In genomic region chr7:128954830-128955797, GRCh38 we compare ENCODE assay signal across 8 cellular contexts. TPM values are rescaled to one million over a fixed set of nuclear protein-coding genes. Genes with fewer than 3 reads are reported as not detected.
A peak's percentile ranks its signal among the peaks of the same experiment; 100 is the strongest.
DNase-seq lines count a peak whose midpoint lies in the region; ATAC-seq and TF ChIP-seq lines count a peak whose summit lies in the region.

No MANE protein-coding gene starts in this region.

- H3K27ac Mint-ChIP-seq in WTC11: peak overlapping the region; percentile 83
- H3K27ac Mint-ChIP-seq in chondrocyte (ENCODE audit: unreplicated experiment): no peak overlapping the region

- no peak overlapping the region for H3K4me3 ChIP-seq in osteoblast (ENCODE audit: insufficient read depth, low read length)

- H3K4me3 Mint-ChIP-seq in WTC11: peak overlapping the region; percentile 22; the same call in 1 of the 2 replicates
- H3K4me3 Mint-ChIP-seq in chondrocyte (ENCODE audit: unreplicated experiment): no peak overlapping the region

- H3K27me3 Mint-ChIP-seq in WTC11 (ENCODE audit: low read depth) (no peaks in the 10 kb centered on the region), chondrocyte (ENCODE audit: low read depth) (no peaks in the 10 kb centered on the region)

- TF ChIP-seq CTCF in WTC11 (IDR thresholded peaks at IDR 0.05) (no peak), osteoblast (IDR thresholded peaks at IDR 0.05; ENCODE audit: extremely low read depth, low read depth, low read length) (no peak), chondrocyte (IDR thresholded peaks at IDR 0.05) (no peak)

- ATAC-seq in HG02798 (IDR thresholded peaks at IDR 0.05; ENCODE audit: poor library complexity, unreplicated experiment): peak; percentile 51
- peak; percentile 66 for ATAC-seq in WTC11

- peaks cover 65% of the 10 kb centered on the region for H3K36me3 Mint-ChIP-seq in WTC11
- peaks cover 30% of the 10 kb centered on the region for H3K36me3 Mint-ChIP-seq in chondrocyte (ENCODE audit: low read depth)

- H3K27me3 ChIP-seq in osteoblast (ENCODE audit: insufficient read depth, low read length): no peaks in the 10 kb centered on the region

- no peaks in the 10 kb centered on the region for H3K9me3 ChIP-seq in osteoblast (ENCODE audit: low read depth, low read length)

- H3K4me2 ChIP-seq in osteoblast (ENCODE audit: insufficient read depth, low read length): no peak overlapping the region

- no peak overlapping the region for H3K27ac ChIP-seq in osteoblast (ENCODE audit: low read depth, low read length)

- H3K4me1 ChIP-seq in osteoblast (ENCODE audit: insufficient read depth, low read length): peaks cover 8% of the 10 kb centered on the region

- POLR2A ChIA-PET in WTC11 (lab: Charles Lee): no interaction called here

- no peak overlapping the region for H2AFZ ChIP-seq in osteoblast (ENCODE audit: low read length)

- H3K4me1 Mint-ChIP-seq in WTC11 (peaks cover 34% of the 10 kb centered on the region), chondrocyte (ENCODE audit: low read depth) (no peaks in the 10 kb centered on the region)

- DNase-seq in NCI-H2081 (lab: John Stamatoyannopoulos, UW) (peak; percentile 21 to 56), NCI-H2081 treated with DMSO at 0.1 percent for 48 hours (lab: John Stamatoyannopoulos, UW) (no peak), WTC11 (ENCODE audit: low spot score) (no peak), osteoblast (ENCODE audit: insufficient read length, low spot score, missing footprints) (peak; percentile 95), chondrocyte (ENCODE audit: low spot score) (no peak), HPDE6-E6E7 (ENCODE audit: extremely low spot score) (no peak), NCI-H1048 (lab: John Stamatoyannopoulos, UW) (no peak)

- no peaks in the 10 kb centered on the region for H3K79me2 ChIP-seq in osteoblast (ENCODE audit: insufficient read depth, low read length)

- H4K20me1 ChIP-seq in osteoblast (ENCODE audit: insufficient read depth, low read length): no peaks in the 10 kb centered on the region

- H3K9me3 Mint-ChIP-seq in WTC11 (no peaks in the 10 kb centered on the region), chondrocyte (ENCODE audit: low read depth) (no peaks in the 10 kb centered on the region)

- CTCF ChIA-PET in WTC11 (lab: Charles Lee): interaction anchor here (0.6 to 3.4 kb wide), 12 partner anchors 8 to 1810 kb away, joined by 3 to 22 read pairs (median 3); partner anchors contain the start of genes ATP6V1F and KCP

- H3K36me3 ChIP-seq in osteoblast (ENCODE audit: insufficient read depth, low read length): peaks cover 48% of the 10 kb centered on the region

TF ChIP-seq in WTC11, 78 proteins besides CTCF, POLR2A, EP300 and RAD21:
- TF ChIP-seq JAZF1 (CRISPR knock-in tag; IDR thresholded peaks at IDR 0.05) (no peak), JUN (CRISPR knock-in tag; IDR thresholded peaks at IDR 0.05) (no peak), OVOL2 (CRISPR knock-in tag; IDR thresholded peaks at IDR 0.05; ENCODE audit: borderline replicate concordance) (no peak), SOX15 (CRISPR knock-in tag; IDR thresholded peaks at IDR 0.05) (no peak), MXD4 (CRISPR knock-in tag; IDR thresholded peaks at IDR 0.05; ENCODE audit: borderline replicate concordance) (no peak), NR3C1 (CRISPR knock-in tag; conservative IDR thresholded peaks at IDR 0.05; ENCODE audit: low read depth) (no peak), SP1 (CRISPR knock-in tag; conservative IDR thresholded peaks at IDR 0.05) (no peak), SMAD3 (CRISPR knock-in tag; IDR thresholded peaks at IDR 0.05; ENCODE audit: borderline replicate concordance) (no peak), ZMAT4 (CRISPR knock-in tag; IDR thresholded peaks at IDR 0.05) (no peak), ZNF425 (CRISPR knock-in tag; conservative IDR thresholded peaks at IDR 0.05) (no peak), ZNF396 (CRISPR knock-in tag; IDR thresholded peaks at IDR 0.05; ENCODE audit: borderline replicate concordance) (no peak)

RNA-seq across cellular contexts. Expression of gene IRF5, which starts 17.4 kb away (rescaled TPM):
- total RNA-seq in WTC11 (2021) (0.66 to 0.71 TPM (median 0.69 TPM) in 3 replicates), osteoblast (under 0.01 TPM in 2 replicates), chondrocyte (0.26 to 0.53 TPM (median 0.37 TPM) in 3 replicates)

RNA-seq across cellular contexts. Expression of gene KCP, which starts 44.6 kb away (rescaled TPM):
- 2.5 to 2.9 TPM (median 2.7 TPM) in 3 replicates for total RNA-seq in WTC11 (2021)
- 0.88 and 1.1 TPM in 2 replicates for total RNA-seq in osteoblast
- total RNA-seq in chondrocyte: 1.3 to 1.5 TPM in 2 of 3 replicates, not detected in the other

Comparison
In these comparisons a context has a peak if more than half of its experiments do, and no peak if none do; other contexts are left out.
1. DNase-seq: peak in NCI-H2081 (2 of 2) and osteoblast (single experiment); none in NCI-H2081 treated with DMSO at 0.1 percent for 48 hours (single experiment), WTC11 (single experiment), chondrocyte (single experiment), HPDE6-E6E7 (single experiment) and NCI-H1048 (single experiment).